In genomic region chr2:209425082-209426071, GRCh38 we compare ENCODE assay signal across 8 cellular contexts. TPM values are rescaled to one million over a fixed set of nuclear protein-coding genes. Genes with fewer than 3 reads are reported as not detected.
DNase-seq lines count a peak whose midpoint lies in the region; ATAC-seq lines count a peak whose summit lies in the region.

No MANE protein-coding gene starts in this region.

- H3K4me3 ChIP-seq in neuron (ENCODE audit: low read length): peak overlapping the region; percentile 99

- peaks cover 31% of the 10 kb centered on the region for H3K4me1 ChIP-seq in neuron (ENCODE audit: insufficient read depth, low read length)

- ATAC-seq in GM18907 (IDR thresholded peaks at IDR 0.05; ENCODE audit: unreplicated experiment): peak; percentile 60
- ATAC-seq in esophagus mucosa: peak; percentile 27

- no peaks in the 10 kb centered on the region for H3K9me3 ChIP-seq in neuron (ENCODE audit: low read length)

- DNase-seq in COLO829 (ENCODE audit: low spot score): peak; percentile 62
- DNase-seq in LHCN-M2 (ENCODE audit: low read depth): peak; percentile 19
- DNase-seq in RKO (ENCODE audit: low spot score): peak; percentile 39
- no peak for DNase-seq in amniotic stem cell (lab: John Stamatoyannopoulos, UW)
- no peak for DNase-seq in activated naive CD4-positive, alpha-beta T cell treated with anti-CD3 and anti-CD28 coated beads, Interleukin-2, amount 50 U/mL, for 16 hours

- H2AFZ ChIP-seq in neuron (ENCODE audit: low read depth, low read length): no peak overlapping the region

- H3K27me3 ChIP-seq in neuron (ENCODE audit: insufficient read depth, low read length): no peaks in the 10 kb centered on the region

- peaks cover 7% of the 10 kb centered on the region for H3K36me3 ChIP-seq in neuron (ENCODE audit: insufficient read depth, low read length)

RNA-seq across cellular contexts. Expression of gene MAP2, which starts 1.5 kb away (rescaled TPM):
- total RNA-seq in LHCN-M2 (2014; rRNA removed) (0.06 and 0.23 TPM in 2 replicates), esophagus mucosa (6.4 TPM)
- 0.64 TPM for polyA plus RNA-seq in LHCN-M2 (2012)

Comparison
In these comparisons a context has a peak if more than half of its experiments do, and no peak if none do; other contexts are left out.
1. DNase-seq: peak in COLO829 (single experiment), LHCN-M2 (single experiment) and RKO (single experiment); none in amniotic stem cell (single experiment) and activated naive CD4-positive, alpha-beta T cell treated with anti-CD3 and anti-CD28 coated beads, Interleukin-2, amount 50 U/mL, for 16 hours (single experiment).